In genomic region chr19:4406626-4407025, GRCh38 we compare ENCODE assay signal across 13 cellular contexts. TPM values are rescaled to one million over a fixed set of nuclear protein-coding genes. Genes with fewer than 3 reads are reported as not detected.
DNase-seq lines count a peak whose midpoint lies in the region; TF ChIP-seq lines count a peak whose summit lies in the region.
"Had no signal": no experiment of that assay in that cellular context is flagged by ENCODE, and none has a peak within 500 bp of the region (broad histone marks: within the 10 kb centered on the region; RNA-seq: fewer than 3 reads in every experiment).

No MANE protein-coding gene starts in this region.

- no peaks in the 10 kb centered on the region for H3K27me3 ChIP-seq in HUES48 (ENCODE audit: control insufficient read depth, insufficient read depth, low read length)
- H3K27me3 ChIP-seq in trophoblast cell (ENCODE audit: insufficient read depth, low read length) = no peaks in the 10 kb centered on the region
- no peaks in the 10 kb centered on the region for H3K27me3 ChIP-seq in vagina
- no peaks in the 10 kb centered on the region for H3K27me3 ChIP-seq in GM23248 (replicated peaks; ENCODE audit: insufficient read depth)

- peaks cover 9% of the 10 kb centered on the region for H3K79me1 ChIP-seq in trophoblast cell (ENCODE audit: low read length)

- H3K4me3 ChIP-seq in HUES48 (ENCODE audit: low read depth, low read length) (no peak overlapping the region), trophoblast cell (ENCODE audit: low read depth, low read length) (no peak overlapping the region), vagina (no peak overlapping the region), GM23248 (no peak overlapping the region)
- H3K4me3 ChIP-seq: GM12878 had no signal

- no peak overlapping the region for H3K23ac ChIP-seq in trophoblast cell (ENCODE audit: low read length)

- no peak overlapping the region for H2BK5ac ChIP-seq in trophoblast cell (ENCODE audit: low read depth, low read length, poor library complexity)

- H2AFZ ChIP-seq in trophoblast cell (ENCODE audit: insufficient read depth, low read length, poor library complexity) = no peak overlapping the region
- no peak overlapping the region for H2AFZ ChIP-seq in GM23248

- TF ChIP-seq CTCF in 22Rv1 (IDR thresholded peaks at IDR 0.05) = no peak
- no peak for TF ChIP-seq CTCF in VCaP (conservative IDR thresholded peaks at IDR 0.05)
- no peak for TF ChIP-seq CTCF in vagina (IDR thresholded peaks at IDR 0.05)

- H4K12ac ChIP-seq in trophoblast cell (ENCODE audit: low read depth, low read length) = no peak overlapping the region

- peaks cover 25% of the 10 kb centered on the region for H3K4me1 ChIP-seq in HUES48 (ENCODE audit: control insufficient read depth, insufficient read depth, low read length)
- peaks cover 4 to 7% of the 10 kb centered on the region in 2 experiments for H3K4me1 ChIP-seq in trophoblast cell (ENCODE audit: control insufficient read depth in 1 of 2, insufficient read depth in 2 of 2, low read length in 2 of 2)
- peaks cover 13% of the 10 kb centered on the region for H3K4me1 ChIP-seq in vagina
- peaks cover 17% of the 10 kb centered on the region for H3K4me1 ChIP-seq in GM23248 (ENCODE audit: insufficient read depth)

- H3F3A ChIP-seq in GM23248 (ENCODE audit: insufficient read depth) = peaks cover 5% of the 10 kb centered on the region

- H2BK12ac ChIP-seq in trophoblast cell (ENCODE audit: low read length) = no peak overlapping the region

- H3K36me3 ChIP-seq in HUES48 (ENCODE audit: control insufficient read depth, insufficient read depth, low read length) (peaks cover 59% of the 10 kb centered on the region), trophoblast cell (ENCODE audit: control insufficient read depth in 1 of 2, insufficient read depth in 2 of 2, low read length in 2 of 2) (peaks cover 23 to 24% of the 10 kb centered on the region in 2 experiments), vagina (no peaks in the 10 kb centered on the region), GM23248 (ENCODE audit: low read depth) (no peaks in the 10 kb centered on the region)

- H3K27ac ChIP-seq in 22Rv1 = 0 out of 2 replicates have a peak overlapping the region, but pooled peaks have one; percentile 26
- H3K27ac ChIP-seq in HUES48 (ENCODE audit: low read depth, low read length) = peak overlapping the region; percentile 44
- H3K27ac ChIP-seq in VCaP = peak overlapping the region; percentile 82
- H3K27ac ChIP-seq in trophoblast cell (ENCODE audit: low read depth, low read length) = no peak overlapping the region
- H3K27ac ChIP-seq in vagina = no peak overlapping the region
- H3K27ac ChIP-seq in GM23248 = no peak overlapping the region
- H3K27ac ChIP-seq: HL-60 had no signal

- no peak overlapping the region for H3K4me2 ChIP-seq in trophoblast cell (ENCODE audit: low read length)
- no peak overlapping the region for H3K4me2 ChIP-seq in GM23248 (ENCODE audit: unreplicated experiment)

- no peaks in the 10 kb centered on the region for H3K9me2 ChIP-seq in GM23248 (ENCODE audit: insufficient read depth)

- no peak overlapping the region for H4K8ac ChIP-seq in trophoblast cell (ENCODE audit: low read depth, low read length)

- no peak overlapping the region for H2BK120ac ChIP-seq in trophoblast cell (ENCODE audit: insufficient read depth, low read length, poor library complexity)

- H3K4ac ChIP-seq in trophoblast cell (ENCODE audit: low read depth, low read length) = peak overlapping the region; percentile 2

- no peak overlapping the region for H2AK5ac ChIP-seq in trophoblast cell (ENCODE audit: low read length)

- H4K91ac ChIP-seq in trophoblast cell (ENCODE audit: low read depth, low read length) = no peak overlapping the region

- no peak for DNase-seq in trophoblast cell
- DNase-seq in vagina (ENCODE audit: extremely low spot score in 2 of 2) = no peak
- no peak for DNase-seq in GM23248
- no peak for DNase-seq in NCI-H1105 (lab: John Stamatoyannopoulos, UW)
- DNase-seq: C1 segment of cervical spinal cord; Calu3; CD4-positive, alpha-beta T cell; DMS 273 treated with DMSO at 0.1 percent for 48 hours had no signal

- no peak overlapping the region for H3K14ac ChIP-seq in trophoblast cell (ENCODE audit: low read length)

- in situ Hi-C loops in GM23248 (cut with MboI) = no loop called here

- WGBS in trophoblast cell (ENCODE audit: extremely low coverage, insufficient coverage, insufficient read length) = no CpG with 5 or more reads among the region's 7 CpGs
- 90 to 91% methylated on average over 7 of the region's 7 CpGs for WGBS in GM23248 (ENCODE audit: low coverage in 1 of 2, low lambda C conversion rate in 2 of 2, missing lambda C conversion rate in 2 of 2), 2 experiments

- intact Hi-C loops in vagina (cut with DNase I) = no loop called here

- H3K18ac ChIP-seq in trophoblast cell (ENCODE audit: low read length) = no peak overlapping the region

- TF ChIP-seq POLR2A in vagina (IDR thresholded peaks at IDR 0.05) = no peak

- no peaks in the 10 kb centered on the region for H4K20me1 ChIP-seq in GM23248 (ENCODE audit: insufficient read depth)

- H3K9me3 ChIP-seq in HUES48 (ENCODE audit: control insufficient read depth, insufficient read depth, low read length) = no peaks in the 10 kb centered on the region
- no peaks in the 10 kb centered on the region for H3K9me3 ChIP-seq in trophoblast cell (ENCODE audit: insufficient read depth, low read depth, low read length)
- H3K9me3 ChIP-seq in vagina = no peaks in the 10 kb centered on the region
- H3K9me3 ChIP-seq in GM23248 (ENCODE audit: low read depth) = no peaks in the 10 kb centered on the region

- H3K79me2 ChIP-seq in trophoblast cell (ENCODE audit: control insufficient read depth, insufficient read depth, low read length, poor library complexity) (peaks cover 14% of the 10 kb centered on the region), GM23248 (ENCODE audit: insufficient read depth) (peaks cover 51% of the 10 kb centered on the region)

- H3K9ac ChIP-seq in HUES48 (ENCODE audit: low read depth, low read length) (no peak overlapping the region), trophoblast cell (ENCODE audit: low read length) (no peak overlapping the region), GM23248 (no peak overlapping the region)

RNA-seq across cellular contexts. Expression of gene CHAF1A, which starts 4.2 kb away (rescaled TPM):
- 27.6 and 28.9 TPM in 2 replicates for polyA plus RNA-seq in trophoblast cell (2013)
- 21.4 TPM for total RNA-seq in vagina
- 9.1 and 11.6 TPM in 2 replicates for total RNA-seq in GM23248 (2014; rRNA removed; shearing (Covaris generic))
- 11.9 and 12.6 TPM in 2 replicates for polyA plus RNA-seq in GM23248 (2016; fragmentation: Nextera tagmentation; extraction: Ambion mirVana)

RNA-seq across cellular contexts. Expression of gene SH3GL1, which starts 6.3 kb away (rescaled TPM):
- 134 and 142 TPM in 2 replicates for polyA plus RNA-seq in trophoblast cell (2013)
- total RNA-seq in vagina = 65.6 TPM
- total RNA-seq in GM23248 (2014; rRNA removed; shearing (Covaris generic)) = 114 and 141 TPM in 2 replicates
- 151 and 159 TPM in 2 replicates for polyA plus RNA-seq in GM23248 (2016; fragmentation: Nextera tagmentation; extraction: Ambion mirVana)

RNA-seq across cellular contexts. Expression of gene UBXN6, which starts 51.0 kb away (rescaled TPM):
- 41.6 and 44.8 TPM in 2 replicates for polyA plus RNA-seq in trophoblast cell (2013)
- 147 TPM for total RNA-seq in vagina
- 113 and 118 TPM in 2 replicates for total RNA-seq in GM23248 (2014; rRNA removed; shearing (Covaris generic))
- 45.8 and 48.8 TPM in 2 replicates for polyA plus RNA-seq in GM23248 (2016; fragmentation: Nextera tagmentation; extraction: Ambion mirVana)

Comparison
In these comparisons a context has a peak if more than half of its experiments do, and no peak if none do; other contexts are left out.
1. H3K27ac ChIP-seq: peak in 22Rv1 (single experiment), HUES48 (single experiment) and VCaP (single experiment); none in trophoblast cell (single experiment), vagina (single experiment) and GM23248 (single experiment).